9 cellular contexts compared by ENCODE assay signal in genomic region chrX:97167333-97167732, GRCh38.
"Had no signal": no experiment of that assay in that cellular context is flagged by ENCODE, and none has a peak within 500 bp of the region (broad histone marks: within the 10 kb centered on the region; RNA-seq: fewer than 3 reads in every experiment).

No MANE protein-coding gene starts in this region.

- H3K4me3 ChIP-seq: adrenal gland, body of pancreas, sigmoid colon had no signal

- ATAC-seq: body of pancreas had no signal

- H3K27ac ChIP-seq: adrenal gland, body of pancreas, sigmoid colon had no signal

- FAIRE-seq: kidney had no signal

- H3K27me3 ChIP-seq: adrenal gland, body of pancreas, sigmoid colon had no signal

- DNase-seq: activated CD4-positive, alpha-beta T cell treated with anti-CD3 and anti-CD28 coated beads, Interleukin-2, amount 50 U/mL, for 1 hour; activated naive CD4-positive, alpha-beta T cell treated with anti-CD3 and anti-CD28 coated beads, Interleukin-2, amount 50 U/mL, for 16 hours; adrenal gland; body of pancreas; kidney; nephron progenitor cell; sigmoid colon; stimulated activated CD4-positive, alpha-beta T cell treated with anti-CD3 and anti-CD28 coated beads, Interleukin-2, amount 100 ng/mL, for 24 hours; stimulated activated naive CD4-positive, alpha-beta T cell had no signal

- H3K9me3 ChIP-seq: adrenal gland, body of pancreas, sigmoid colon had no signal

- H3K4me1 ChIP-seq: adrenal gland, body of pancreas, sigmoid colon had no signal

- H3K36me3 ChIP-seq: adrenal gland, sigmoid colon had no signal
